Comparison of ENCODE assay signal across 9 cellular contexts in genomic region chr19:42250666-42251531, GRCh38. TPM values are rescaled to one million over a fixed set of nuclear protein-coding genes. Genes with fewer than 3 reads are reported as not detected.
DNase-seq lines count a peak whose midpoint lies in the region; ATAC-seq, FAIRE-seq and TF ChIP-seq lines count a peak whose summit lies in the region.
"Had no signal": no experiment of that assay in that cellular context is flagged by ENCODE, and none has a peak within 500 bp of the region (broad histone marks: within the 10 kb centered on the region; RNA-seq: fewer than 3 reads in every experiment).

No MANE protein-coding gene starts in this region.

- in situ Hi-C loops in brain microvascular endothelial cell (cut with HindIII; ENCODE audit: low pct_ligation_motif_present, low sequenced_read_pairs) = no loop called here

- TF ChIP-seq CTCF in brain microvascular endothelial cell (IDR thresholded peaks at IDR 0.05; ENCODE audit: low read depth, low read length, missing control alignments) (no peak), lung (IDR thresholded peaks at IDR 0.05; ENCODE audit: control extremely low read depth, extremely low read depth) (no peak), tibial nerve (IDR thresholded peaks at IDR 0.05) (no peak)

- no peaks in the 10 kb centered on the region for H3K27me3 Mint-ChIP-seq in activated CD4-positive, alpha-beta T cell treated with anti-CD3 and anti-CD28 coated beads for 36 hours

- TF ChIP-seq EP300 in tibial nerve (IDR thresholded peaks at IDR 0.05) = peak in 1 of 2 donors; percentile 22

- H3K27ac ChIP-seq in brain microvascular endothelial cell (peak overlapping the region; percentile 1), lung (ENCODE audit: low read depth in 1 of 2, low read length in 1 of 2) (peak overlapping the region; percentile 73 to 89), tibial nerve (peak overlapping the region; percentile 98 to 100 (median 100))

- H3K27me3 ChIP-seq in brain microvascular endothelial cell (replicated peaks) (no peaks in the 10 kb centered on the region), lung (ENCODE audit: control insufficient read depth, insufficient read depth) (no peaks in the 10 kb centered on the region), tibial nerve (no peaks in the 10 kb centered on the region)

- 7 to 14% methylated on average over 17 to 19 of the region's 19 CpGs for WGBS in lung, 2 donors
- 3 to 8% methylated on average over 16 to 18 of the region's 19 CpGs for WGBS in tibial nerve, 2 donors

- H3K4me1 ChIP-seq in lung (ENCODE audit: control insufficient read depth in 2 of 2, insufficient read depth in 2 of 2, low read length in 2 of 2) = peaks cover 12 to 19% of the 10 kb centered on the region in 2 donors
- H3K4me1 ChIP-seq in tibial nerve = peaks cover 0 to 77% (median 50%) of the 10 kb centered on the region in 4 donors

- peak; percentile 16 for ATAC-seq in activated CD4-positive, alpha-beta T cell treated with anti-CD3 and anti-CD28 coated beads for 36 hours
- ATAC-seq in lung (ENCODE audit: insufficient read depth, low FRiP score) (no peak), GM19023 (IDR thresholded peaks at IDR 0.05; ENCODE audit: unreplicated experiment) (no peak), HG02759 (IDR thresholded peaks at IDR 0.05; ENCODE audit: unreplicated experiment) (no peak)

- H3K36me3 Mint-ChIP-seq in activated CD4-positive, alpha-beta T cell treated with anti-CD3 and anti-CD28 coated beads for 36 hours (ENCODE audit: low read depth) = peaks cover 17% of the 10 kb centered on the region

- POLR2A ChIA-PET in activated CD4-positive, alpha-beta T cell treated with anti-CD3 and anti-CD28 coated beads for 36 hours (lab: Charles Lee) = interaction anchor here (0.6 to 1.2 kb wide), 4 partner anchors 8 to 142 kb away, joined by 3 to 4 read pairs (median 3); partner anchors contain the start of gene GSK3A

- peak overlapping the region; percentile 89 for H3K4me3 Mint-ChIP-seq in activated CD4-positive, alpha-beta T cell treated with anti-CD3 and anti-CD28 coated beads for 36 hours

- H3K9me3 ChIP-seq in lung (ENCODE audit: control insufficient read depth in 2 of 2, insufficient read depth in 1 of 2, low read length in 1 of 2) = no peaks in the 10 kb centered on the region
- no peaks in the 10 kb centered on the region for H3K9me3 ChIP-seq in tibial nerve

- no peaks in the 10 kb centered on the region for H3K9me3 Mint-ChIP-seq in activated CD4-positive, alpha-beta T cell treated with anti-CD3 and anti-CD28 coated beads for 36 hours (ENCODE audit: low read depth)

- peak overlapping the region; percentile 74 for H3K27ac Mint-ChIP-seq in activated CD4-positive, alpha-beta T cell treated with anti-CD3 and anti-CD28 coated beads for 36 hours

- no peak for TF ChIP-seq POLR2A in tibial nerve (IDR thresholded peaks at IDR 0.05)
- no peak for TF ChIP-seq POLR2A in GM12891 (IDR thresholded peaks at IDR 0.05; ENCODE audit: low read depth, low read length)

- DNase-seq in activated CD4-positive, alpha-beta T cell treated with anti-CD3 and anti-CD28 coated beads for 36 hours = peak; percentile 62
- DNase-seq in activated CD4-positive, alpha-beta T cell treated with anti-CD3 and anti-CD28 coated beads for 1 hour = no peak
- DNase-seq in brain microvascular endothelial cell (no peak), lung (ENCODE audit: low spot score) (no peak), tibial nerve (ENCODE audit: low spot score in 2 of 2) (no peak), GM12891 (ENCODE audit: insufficient read length, low spot score) (no peak)

- peak overlapping the region; percentile 17 for H3K4me3 ChIP-seq in brain microvascular endothelial cell (ENCODE audit: low read depth, low read length)
- H3K4me3 ChIP-seq in lung = no peak overlapping the region
- H3K4me3 ChIP-seq in tibial nerve = peak overlapping the region in 2 of 4 donors; percentile 16 to 88

- H3K4me1 Mint-ChIP-seq in activated CD4-positive, alpha-beta T cell treated with anti-CD3 and anti-CD28 coated beads for 36 hours = peaks cover 36% of the 10 kb centered on the region

- intact Hi-C loops in activated CD4-positive, alpha-beta T cell treated with anti-CD3 and anti-CD28 coated beads for 36 hours (cut with DNase I, micrococcal nuclease) = no loop called here

- FAIRE-seq in GM12891 (lab: Jason Lieb, UNC) = no peak
- FAIRE-seq: D721Med had no signal

- CTCF ChIA-PET in activated CD4-positive, alpha-beta T cell treated with anti-CD3 and anti-CD28 coated beads for 36 hours (lab: Charles Lee) = interaction anchor here (0.5 to 1.9 kb wide), 5 partner anchors 13 to 118 kb away, joined by 3 to 7 read pairs (median 5); no protein-coding TSS in a partner anchor

- H3K36me3 ChIP-seq in brain microvascular endothelial cell (replicated peaks) (peaks cover 22% of the 10 kb centered on the region), lung (ENCODE audit: control insufficient read depth in 2 of 2, insufficient read depth in 2 of 2, low read length in 2 of 2) (peaks cover 7 to 19% of the 10 kb centered on the region in 2 donors), tibial nerve (peaks cover 0 to 34% (median 0%) of the 10 kb centered on the region in 3 donors)

TF ChIP-seq in GM12891, 5 proteins besides CTCF, POLR2A, EP300 and RAD21:
- TF ChIP-seq SPI1 (IDR thresholded peaks at IDR 0.05; ENCODE audit: low read depth, low read length) (no peak), POU2F2 (IDR thresholded peaks at IDR 0.05; ENCODE audit: low read depth, low read length) (no peak)
TF ChIP-seq in GM12891: peak in this region for 0.

RNA-seq across cellular contexts. Expression of gene ERF, which starts 4.0 kb away (rescaled TPM):
- total RNA-seq in activated CD4-positive, alpha-beta T cell treated with anti-CD3 and anti-CD28 coated beads for 36 hours = 10 to 100 TPM; 65.5 to 66.4 TPM
- total RNA-seq in lung (10 to 100 TPM; 24.2 to 53.6 TPM), tibial nerve (10 to 100 TPM; 30.4 to 42.6 (median 35.1) TPM)
- 10 to 100 TPM; 35.2 to 50.8 TPM for polyA plus RNA-seq in lung
- polyA plus RNA-seq in GM12891 (2012; ENCODE audit: low read depth, missing spikeins) = 18.2 TPM

RNA-seq across cellular contexts. Expression of gene GSK3A, which starts 8.5 kb away (rescaled TPM):
- total RNA-seq in activated CD4-positive, alpha-beta T cell treated with anti-CD3 and anti-CD28 coated beads for 36 hours = 10 to 100 TPM; 32.6 to 43.5 TPM
- total RNA-seq in lung (10 to 100 TPM; 23.7 to 38.8 TPM), tibial nerve (10 to 100 TPM; 24.7 to 34.5 (median 28.3) TPM)
- 10 to 100 TPM; 53.7 to 54.2 TPM for polyA plus RNA-seq in lung
- polyA plus RNA-seq in GM12891 (2012; ENCODE audit: low read depth, missing spikeins) = 27.4 TPM

RNA-seq across cellular contexts. Expression of gene CIC, which starts 18.2 kb away (rescaled TPM):
- total RNA-seq in activated CD4-positive, alpha-beta T cell treated with anti-CD3 and anti-CD28 coated beads for 36 hours = 10 to 100 TPM; 62.8 to 66.3 TPM
- total RNA-seq in lung (10 to 100 TPM; 31.2 to 84.5 TPM), tibial nerve (10 to 100 TPM; 27.0 to 74.1 (median 41.3) TPM)
- polyA plus RNA-seq in lung = 10 to 100 TPM; 38.2 to 43.0 TPM
- polyA plus RNA-seq in GM12891 (2012; ENCODE audit: low read depth, missing spikeins) = 18.5 TPM

RNA-seq across cellular contexts. Expression of gene ZNF526, which starts 30.8 kb away (rescaled TPM):
- total RNA-seq in activated CD4-positive, alpha-beta T cell treated with anti-CD3 and anti-CD28 coated beads for 36 hours = 10 to 100 TPM; 11.9 to 15.2 TPM
- total RNA-seq in lung (10 to 100 TPM in 1 of 2 donors, 1 to 10 TPM in 1; 5.3 to 14.4 TPM), tibial nerve (1 to 10 TPM; 4.3 to 6.3 (median 6.3) TPM)
- polyA plus RNA-seq in lung = 1 to 10 TPM; 4.6 to 5.5 TPM
- polyA plus RNA-seq in GM12891 (2012; ENCODE audit: low read depth, missing spikeins) = 3.3 TPM

RNA-seq across cellular contexts. Expression of gene DEDD2, which starts 33.4 kb away (rescaled TPM):
- total RNA-seq in activated CD4-positive, alpha-beta T cell treated with anti-CD3 and anti-CD28 coated beads for 36 hours = 10 to 100 TPM; 25.9 to 27.3 TPM
- total RNA-seq in lung (10 to 100 TPM; 34.1 to 39.4 TPM), tibial nerve (10 to 100 TPM; 33.9 to 56.2 (median 40.3) TPM)
- polyA plus RNA-seq in lung = 10 to 100 TPM; 31.4 to 60.8 TPM
- 14.7 TPM for polyA plus RNA-seq in GM12891 (2012; ENCODE audit: low read depth, missing spikeins)

Comparison
In these comparisons a context has a peak if more than half of its experiments do, and no peak if none do; other contexts are left out.
1. H3K27ac ChIP-seq: peak in every context shown above with its lines; median percentile 100 in tibial nerve; 81 in lung; 1 in brain microvascular endothelial cell.